8 cellular contexts compared by ENCODE assay signal in genomic region chr1:26697978-26698849, GRCh38. TPM values are rescaled to one million over a fixed set of nuclear protein-coding genes. Genes with fewer than 3 reads are reported as not detected.
A peak's percentile ranks its signal among the peaks of the same experiment; 100 is the strongest.
DNase-seq lines count a peak whose midpoint lies in the region; ATAC-seq lines count a peak whose summit lies in the region.

No MANE protein-coding gene starts in this region.

- H3K9me3 ChIP-seq in KOPT-K1 (ENCODE audit: insufficient read depth, low read length, poor library complexity, severe bottlenecking) = no peaks in the 10 kb centered on the region

- DNase-seq in GDM1 (lab: John Stamatoyannopoulos, UW) (peak; percentile 55), OCI-M1 (lab: John Stamatoyannopoulos, UW) (peak; percentile 97), globus pallidus (ENCODE audit: low spot score) (peak; percentile 84), non-pigmented ciliary epithelial cell (ENCODE audit: low read depth) (peak; percentile 93)
- DNase-seq in activated naive CD8-positive, alpha-beta T cell treated with anti-CD3 and anti-CD28 coated beads for 36 hours = peak; percentile 53

- H3K27ac Mint-ChIP-seq in activated naive CD8-positive, alpha-beta T cell treated with anti-CD3 and anti-CD28 coated beads for 36 hours = no peak overlapping the region

- H3K27me3 Mint-ChIP-seq in activated naive CD8-positive, alpha-beta T cell treated with anti-CD3 and anti-CD28 coated beads for 36 hours = no peaks in the 10 kb centered on the region

- no peak overlapping the region for H3K4me3 Mint-ChIP-seq in activated naive CD8-positive, alpha-beta T cell treated with anti-CD3 and anti-CD28 coated beads for 36 hours

- peak overlapping the region; percentile 100 for H3K27ac ChIP-seq in KOPT-K1 (ENCODE audit: low read depth, low read length, poor library complexity, severe bottlenecking)

- peaks cover 2% of the 10 kb centered on the region for H3K36me3 Mint-ChIP-seq in activated naive CD8-positive, alpha-beta T cell treated with anti-CD3 and anti-CD28 coated beads for 36 hours

- H3K36me3 ChIP-seq in KOPT-K1 (ENCODE audit: insufficient read depth, low read length) = peaks cover 49% of the 10 kb centered on the region

- H3K9me3 Mint-ChIP-seq in activated naive CD8-positive, alpha-beta T cell treated with anti-CD3 and anti-CD28 coated beads for 36 hours = no peaks in the 10 kb centered on the region

- ATAC-seq in GM18867 (IDR thresholded peaks at IDR 0.05; ENCODE audit: unreplicated experiment) (no peak), GM21528 (IDR thresholded peaks at IDR 0.05; ENCODE audit: low FRiP score, unreplicated experiment) (no peak)

- peaks cover 16% of the 10 kb centered on the region for H3K4me1 Mint-ChIP-seq in activated naive CD8-positive, alpha-beta T cell treated with anti-CD3 and anti-CD28 coated beads for 36 hours

RNA-seq across cellular contexts. Expression of gene ARID1A, which starts 2.4 kb away (rescaled TPM):
- 10 to 100 TPM; 75.6 to 78.4 TPM for total RNA-seq in activated naive CD8-positive, alpha-beta T cell treated with anti-CD3 and anti-CD28 coated beads for 36 hours
